8 cellular contexts compared by ENCODE assay signal in genomic region chr18:56650944-56651770, GRCh38. TPM values are rescaled to one million over a fixed set of nuclear protein-coding genes. Genes with fewer than 3 reads are reported as not detected.
DNase-seq lines count a peak whose midpoint lies in the region; TF ChIP-seq lines count a peak whose summit lies in the region.

Gene WDR7, plus strand, starts transcription at chr18:56651359. Its CDS starts 21,157 bp downstream, at chr18:56672516.

- POLR2A ChIA-PET in HEK293T (lab: Yijun Ruan, JAX), result interaction anchor here (1.1 to 2.2 kb wide), 5 partner anchors 9 to 19 kb away, joined by 3 to 22 read pairs (median 7); partner anchors contain the start of gene TXNL1

- DNase-seq in GF-D8 (lab: John Stamatoyannopoulos, UW) (peak; percentile 98), HEK293T (ENCODE audit: extremely low spot score) (peak; percentile 75), MV-4-11 (lab: John Stamatoyannopoulos, UW) (peak; percentile 98), SK-MEL-5 (ENCODE audit: low read depth, low spot score) (peak; percentile 98), foreskin melanocyte (peak; percentile 96)
- peak; percentile 96 for DNase-seq in activated naive CD4-positive, alpha-beta T cell treated with Interleukin-2 at 50 U/mL for 16 hours

- H3K9ac ChIP-seq in subcutaneous abdominal adipose tissue (ENCODE audit: low read length in 5 of 5), result peak within 1 kb of the TSS; percentile 71 to 92 (median 86)

- in situ Hi-C loops in SK-MEL-5 (cut with HindIII; ENCODE audit: low pct_unique_long_range_greater_than_20kb, low sequenced_read_pairs), result no loop called here

- H3K4me3 ChIP-seq in neuron (ENCODE audit: low read length), result peak within 1 kb of the TSS; percentile 75
- peak within 1 kb of the TSS; percentile 94 to 98 (median 97) for H3K4me3 ChIP-seq in subcutaneous abdominal adipose tissue (ENCODE audit: low read depth in 1 of 5, low read length in 5 of 5)

- CTCF ChIA-PET in HEK293T (lab: Yijun Ruan, JAX), result no interaction called here

- H3K27ac ChIP-seq in subcutaneous abdominal adipose tissue (ENCODE audit: low read depth, low read length), result peak within 1 kb of the TSS; percentile 88

- H2AFZ ChIP-seq in neuron (ENCODE audit: low read depth, low read length), result peak within 1 kb of the TSS; percentile 54

- H3K4me1 ChIP-seq in neuron (ENCODE audit: insufficient read depth, low read length) (peaks cover 14% of the 10 kb centered on the region), subcutaneous abdominal adipose tissue (ENCODE audit: control insufficient read depth in 5 of 5, insufficient read depth in 5 of 5, low read length in 5 of 5) (peaks cover 4 to 21% (median 15%) of the 10 kb centered on the region in 5 donors)

- H3K9me3 ChIP-seq in neuron (ENCODE audit: low read length), result no peaks in the 10 kb centered on the region
- H3K9me3 ChIP-seq in subcutaneous abdominal adipose tissue (ENCODE audit: control insufficient read depth in 5 of 5, low read length in 5 of 5), result no peaks in the 10 kb centered on the region

- H3K36me3 ChIP-seq in neuron (ENCODE audit: insufficient read depth, low read length), result no peaks in the 10 kb centered on the region
- H3K36me3 ChIP-seq in subcutaneous abdominal adipose tissue (ENCODE audit: control insufficient read depth in 5 of 5, insufficient read depth in 5 of 5, low read length in 5 of 5), result no peaks in the 10 kb centered on the region

- no peaks in the 10 kb centered on the region for H3K27me3 ChIP-seq in neuron (ENCODE audit: insufficient read depth, low read length)
- H3K27me3 ChIP-seq in subcutaneous abdominal adipose tissue (ENCODE audit: control insufficient read depth in 5 of 5, insufficient read depth in 4 of 5, low read length in 5 of 5), result no peaks in the 10 kb centered on the region

TF ChIP-seq in HEK293T, 16 proteins besides CTCF, POLR2A, EP300 and RAD21:
- TF ChIP-seq ARNT (IDR thresholded peaks at IDR 0.05) (no peak), CTBP1 (IDR thresholded peaks at IDR 0.05; ENCODE audit: borderline replicate concordance) (no peak), PKNOX1 (IDR thresholded peaks at IDR 0.05) (peak; percentile 94), ELF4 (IDR thresholded peaks at IDR 0.05) (no peak), TARDBP (IDR thresholded peaks at IDR 0.05) (no peak)

RNA-seq across cellular contexts. Expression of gene WDR7, which starts in this region (rescaled TPM):
- total RNA-seq in SK-MEL-5 (2014; rRNA removed; shearing (Covaris generic)), result 9.3 and 10.0 TPM in 2 replicates
- 4.8 and 11.1 TPM in 2 replicates for polyA plus RNA-seq in SK-MEL-5 (2015; cell fraction: cytosol; rRNA removed)
- polyA plus RNA-seq in SK-MEL-5 (2015; cell fraction: nucleus; rRNA removed), result 3.5 and 9.9 TPM in 2 replicates

Comparison
In these comparisons a context has a peak if more than half of its experiments do, and no peak if none do; other contexts are left out.
1. Peak in every context shown above with its lines: DNase-seq, H3K4me3 ChIP-seq and H3K27ac ChIP-seq.